Comparison of ENCODE assay signal across 22 cellular contexts in the genomic region with DNA sequence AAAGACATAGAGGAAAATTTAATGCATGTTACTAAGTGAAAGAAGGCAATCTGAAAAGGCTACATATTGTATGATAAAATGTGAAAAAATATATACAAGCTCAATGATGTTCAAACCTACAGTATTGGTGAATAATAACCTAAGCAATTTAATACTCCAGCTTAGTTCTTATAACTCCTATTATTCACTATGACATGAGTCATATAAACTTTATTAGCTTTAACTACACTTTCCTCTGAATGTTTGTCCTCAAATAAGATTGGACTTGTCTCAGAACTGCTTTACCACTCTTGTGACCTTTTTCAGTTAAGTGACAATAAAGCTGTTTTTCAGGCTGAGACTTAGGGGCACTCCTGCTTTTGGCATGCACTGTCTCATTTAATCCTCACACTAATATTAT. TPM values are rescaled to one million over a fixed set of nuclear protein-coding genes. Genes with fewer than 3 reads are reported as not detected.
DNase-seq lines count a peak whose midpoint lies in the region; ATAC-seq and TF ChIP-seq lines count a peak whose summit lies in the region.
"Had no signal": no experiment of that assay in that cellular context is flagged by ENCODE, and none has a peak within 500 bp of the region (broad histone marks: within the 10 kb centered on the region; RNA-seq: fewer than 3 reads in every experiment).

No MANE protein-coding gene starts in this region.

- H3K27me3 ChIP-seq in right cardiac atrium (ENCODE audit: control insufficient read depth, insufficient read depth) (no peaks in the 10 kb centered on the region), rectal smooth muscle tissue (ENCODE audit: control insufficient read depth, insufficient read depth, low read length) (no peaks in the 10 kb centered on the region), WERI-Rb-1 (ENCODE audit: insufficient read depth, low read depth, severe bottlenecking) (no peaks in the 10 kb centered on the region)
- H3K27me3 ChIP-seq: ascending aorta, SJSA1, spleen had no signal

- ATAC-seq in right cardiac atrium (no peak), esophagus mucosa (peak; percentile 51), GM19455 (IDR thresholded peaks at IDR 0.05; ENCODE audit: unreplicated experiment) (no peak), GM18867 (IDR thresholded peaks at IDR 0.05; ENCODE audit: unreplicated experiment) (no peak)
- ATAC-seq: left lobe of liver had no signal

- no peak for DNase-seq in right cardiac atrium
- DNase-seq in cardiac septum (ENCODE audit: low spot score): no peak
- no peak for DNase-seq in WERI-Rb-1
- no peak for DNase-seq in NCI-H187 (lab: John Stamatoyannopoulos, UW)
- DNase-seq: activated B cell treated with CpG ODN at 0.5 μM for 24 hours; activated CD4-positive, alpha-beta memory T cell treated with anti-CD3 and anti-CD28 coated beads, Interleukin-2, amount 10 ng/mL, durations not matched to agents 7 days and 5 days; activated T-cell treated with anti-CD3 and anti-CD28 coated beads for 4 hours; effector CD4-positive, alpha-beta T cell; erythroblast; NCI-H1930; nephron progenitor cell; PC-9; spleen; T-helper 2 cell had no signal

- H3K4me3 ChIP-seq in right cardiac atrium (ENCODE audit: low read length): no peak overlapping the region
- H3K4me3 ChIP-seq in rectal smooth muscle tissue (ENCODE audit: low read length): no peak overlapping the region
- H3K4me3 ChIP-seq in WERI-Rb-1 (ENCODE audit: low read depth, low read length): no peak overlapping the region
- H3K4me3 ChIP-seq: ascending aorta, PC-9, SJSA1, spleen had no signal

- H3K9ac ChIP-seq in rectal smooth muscle tissue (ENCODE audit: low read length): no peak overlapping the region
- H3K9ac ChIP-seq: KMS-11 had no signal

- intact Hi-C loops in right cardiac atrium (cut with DNase I) (no loop called here), cardiac septum (cut with DNase I) (no loop called here)

- no peaks in the 10 kb centered on the region for H3K4me1 ChIP-seq in right cardiac atrium (ENCODE audit: control insufficient read depth, insufficient read depth, low read length)
- H3K4me1 ChIP-seq in rectal smooth muscle tissue (ENCODE audit: control insufficient read depth, insufficient read depth, low read length): peaks cover 13% of the 10 kb centered on the region
- H3K4me1 ChIP-seq: ascending aorta had no signal

- H3K27ac ChIP-seq in right cardiac atrium (ENCODE audit: low read length) (peak overlapping the region; percentile 58), rectal smooth muscle tissue (ENCODE audit: low read depth, low read length) (peak overlapping the region; percentile 73), WERI-Rb-1 (no peak overlapping the region)
- H3K27ac ChIP-seq: ascending aorta, KMS-11, PC-9, SJSA1, spleen had no signal

- H3K36me3 ChIP-seq in rectal smooth muscle tissue (ENCODE audit: control insufficient read depth, insufficient read depth, low read length) (no peaks in the 10 kb centered on the region), WERI-Rb-1 (peaks cover 10% of the 10 kb centered on the region)

- no peaks in the 10 kb centered on the region for H3K9me3 ChIP-seq in right cardiac atrium (ENCODE audit: control insufficient read depth, low read length)
- no peaks in the 10 kb centered on the region for H3K9me3 ChIP-seq in WERI-Rb-1 (ENCODE audit: severe bottlenecking)
- H3K9me3 ChIP-seq: ascending aorta, SJSA1, spleen had no signal

- TF ChIP-seq CTCF in WERI-Rb-1 (IDR thresholded peaks at IDR 0.05; ENCODE audit: low read depth, low read length): no peak

RNA-seq across cellular contexts. Expression of gene CNST, which starts 50.9 kb away (rescaled TPM):
- total RNA-seq in right cardiac atrium (10 to 100 TPM; 18.6 to 32.6 (median 21.4) TPM), cardiac septum (10.9 TPM), esophagus mucosa (13.5 TPM)
- 7.3 TPM for polyA plus RNA-seq in right cardiac atrium

RNA-seq across cellular contexts. Expression of gene TFB2M, which starts 51.1 kb away (rescaled TPM):
- total RNA-seq in right cardiac atrium (10 to 100 TPM in 3 of 4 donors, 1 to 10 TPM in 1; 9.9 to 13.6 (median 10.5) TPM), cardiac septum (9.6 TPM), esophagus mucosa (8.2 TPM)
- polyA plus RNA-seq in right cardiac atrium: 11.5 TPM
